In the genomic region with DNA sequence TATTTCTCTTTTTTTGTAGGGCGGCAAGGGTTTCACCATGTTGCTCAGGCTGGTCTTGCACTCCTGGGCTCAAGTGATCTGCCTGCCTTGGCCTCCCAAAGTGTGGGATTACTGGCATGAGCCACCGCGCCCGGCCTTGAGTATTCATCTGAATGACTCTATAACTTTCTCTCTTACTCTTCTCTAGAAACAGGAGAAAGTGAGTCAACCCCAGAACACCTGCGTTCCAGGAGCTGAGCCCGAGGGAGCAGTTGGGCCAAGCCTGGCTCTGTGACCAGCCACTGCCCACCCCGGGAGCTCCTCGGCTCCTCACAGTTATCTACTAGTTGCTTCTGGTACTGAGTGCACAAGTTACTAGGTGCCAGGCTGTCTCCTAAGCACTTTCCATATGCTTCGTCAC, we compare ENCODE assay signal across 20 cellular contexts.
"Had no signal": no experiment of that assay in that cellular context is flagged by ENCODE, and none has a peak within 500 bp of the region (broad histone marks: within the 10 kb centered on the region; RNA-seq: fewer than 3 reads in every experiment).

No MANE protein-coding gene starts in this region.

- H3K4me3 ChIP-seq: breast epithelium, gastroesophageal sphincter, heart right ventricle, lower lobe of right lung, SJSA1, tibial nerve had no signal

- H3K27ac ChIP-seq: breast epithelium, heart right ventricle, lower lobe of right lung, SJSA1 had no signal

- ATAC-seq: gastroesophageal sphincter; heart right ventricle; left colon; lower lobe of right lung; stimulated activated naive B cell treated with anti-CD40 and anti-IgM and Interleukin-4, amounts not matched to agents 10 μg/mL and 1 μg/mL and 100 μg/mL, for 72 hours; WTC11 had no signal

- H3K9me3 Mint-ChIP-seq: activated CD4-positive, alpha-beta T cell treated with anti-CD3 and anti-CD28 coated beads, Interleukin-2, amount 10 ng/mL, durations not matched to agents 24 days and 14 days had no signal

- H3K9me3 ChIP-seq: breast epithelium, gastroesophageal sphincter, lower lobe of right lung, SJSA1, tibial nerve had no signal

- H3K27ac Mint-ChIP-seq: activated CD4-positive, alpha-beta T cell treated with anti-CD3 and anti-CD28 coated beads, Interleukin-2, amount 10 ng/mL, durations not matched to agents 24 days and 14 days; activated naive CD8-positive, alpha-beta T cell; nephron progenitor cell; stimulated activated naive B cell treated with anti-CD40 and anti-IgM and Interleukin-4, amounts not matched to agents 10 μg/mL and 1 μg/mL and 100 μg/mL, for 72 hours; WTC11 had no signal

- H3K36me3 ChIP-seq: breast epithelium, SJSA1 had no signal

- H3K27me3 ChIP-seq: breast epithelium, gastroesophageal sphincter, heart right ventricle, SJSA1, tibial nerve had no signal

- FAIRE-seq: TTC549 had no signal

- DNase-seq: activated CD4-positive, alpha-beta T cell treated with anti-CD3 and anti-CD28 coated beads, Interleukin-2, amount 10 ng/mL, durations not matched to agents 24 days and 14 days; activated effector memory CD4-positive, alpha-beta T cell treated with anti-CD3 and anti-CD28 coated beads, Interleukin-2, amount 50 U/mL, for 16 hours; activated T-cell treated with anti-CD3 and anti-CD28 coated beads for 4 hours; aorta; erythroblast; heart right ventricle; left colon; lower lobe of right lung; nephron progenitor cell; occipital lobe; stimulated activated CD4-positive, alpha-beta T cell treated with anti-CD3 and anti-CD28 coated beads, Interleukin-2, amount 100 ng/mL, for 24 hours; stimulated activated naive B cell treated with anti-CD40 and anti-IgM and Interleukin-4, amounts not matched to agents 10 μg/mL and 1 μg/mL and 100 μg/mL, for 72 hours; SW 1271 had no signal
